ENCODE assay signal across 8 cellular contexts in genomic region chr6:135181333-135182119, GRCh38. TPM values are rescaled to one million over a fixed set of nuclear protein-coding genes. Genes with fewer than 3 reads are reported as not detected.
DNase-seq lines count a peak whose midpoint lies in the region; ATAC-seq and TF ChIP-seq lines count a peak whose summit lies in the region.

No MANE protein-coding gene starts in this region.

- DNase-seq in DMS53 treated with DMSO at 0.1 percent for 48 hours (lab: John Stamatoyannopoulos, UW; ENCODE audit: unreplicated experiment) (peak; percentile 33), SK-N-MC (ENCODE audit: low read depth, low spot score) (no peak), dorsolateral prefrontal cortex (no peak), mucosa of descending colon (peak; percentile 28 to 55 (median 55)), iPS-NIHi7 (ENCODE audit: extremely low spot score) (no peak)
- DNase-seq in effector CD8-positive, alpha-beta T cell (lab: John Stamatoyannopoulos, UW), result no peak

- peak; percentile 0 for ATAC-seq in HG03064 (IDR thresholded peaks at IDR 0.05; ENCODE audit: low read depth, unreplicated experiment)
- ATAC-seq in mucosa of descending colon, result no peak
- ATAC-seq in HG03432 (IDR thresholded peaks at IDR 0.05; ENCODE audit: unreplicated experiment), result no peak

- H3K36me3 ChIP-seq in SK-N-MC (ENCODE audit: insufficient read depth, low read length) (peaks cover 5% of the 10 kb centered on the region; the same call in 1 of the 2 replicates), mucosa of descending colon (ENCODE audit: low read depth) (no peaks in the 10 kb centered on the region)

- intact Hi-C loops in dorsolateral prefrontal cortex (cut with DNase I) (loop anchor here in 1 of 2 donors (10.0 kb wide), 1 partner anchor 127 kb away; the partner anchor contains the start of gene HBS1L), mucosa of descending colon (cut with DNase I, micrococcal nuclease) (no loop called here)

- H3K4me3 ChIP-seq in SK-N-MC, result peak overlapping the region; percentile 97
- H3K4me3 ChIP-seq in dorsolateral prefrontal cortex, result peak overlapping the region; percentile 45 to 75 (median 62)
- peak overlapping the region; percentile 56 for H3K4me3 ChIP-seq in mucosa of descending colon

- peaks cover 0 to 46% (median 32%) of the 10 kb centered on the region in 45 donors for H3K27me3 ChIP-seq in dorsolateral prefrontal cortex

- H3K9me3 ChIP-seq in SK-N-MC (ENCODE audit: low read depth, low read length), result no peaks in the 10 kb centered on the region
- H3K9me3 ChIP-seq in mucosa of descending colon, result no peaks in the 10 kb centered on the region

- TF ChIP-seq CTCF in dorsolateral prefrontal cortex (IDR thresholded peaks at IDR 0.05 in 54 of 56, conservative IDR thresholded peaks at IDR 0.05 in 2 of 56; ENCODE audit: low read depth in 1 of 56, partially characterized antibody in 56 of 56) (no peak), mucosa of descending colon (IDR thresholded peaks at IDR 0.05) (no peak)

- H3K9ac ChIP-seq in SK-N-MC (ENCODE audit: insufficient read length), result peak overlapping the region; percentile 75

- H3K27ac ChIP-seq in SK-N-MC (peak overlapping the region; percentile 38; the same call in 1 of the 2 replicates), dorsolateral prefrontal cortex (no peak overlapping the region)

- H3K4me1 ChIP-seq in mucosa of descending colon (ENCODE audit: low read depth), result peaks cover 4% of the 10 kb centered on the region

RNA-seq across cellular contexts. Expression of gene MYB, which starts 0.4 kb away (rescaled TPM):
- 1 to 10 TPM in 3 of 120 experiments, under 1 TPM in 83, not detected in 34; 0.15 to 2.1 (median 0.46) TPM for total RNA-seq in dorsolateral prefrontal cortex
- total RNA-seq in mucosa of descending colon, result 10 to 100 TPM; 26.5 to 82.8 (median 56.3) TPM

Comparison
In these comparisons a context has a peak if more than half of its experiments do, and no peak if none do; other contexts are left out.
1. DNase-seq: peak in DMS53 treated with DMSO at 0.1 percent for 48 hours (single experiment) and mucosa of descending colon (3 of 3); none in SK-N-MC (single experiment), dorsolateral prefrontal cortex (0 of 10), iPS-NIHi7 (single experiment) and effector CD8-positive, alpha-beta T cell (single experiment).
2. RNA of gene MYB, which starts 0.4 kb away (total RNA-seq): 26.5 to 82.8 TPM in mucosa of descending colon; 0.15 to 2.1 TPM in dorsolateral prefrontal cortex; every median in the first group is over 4 times any median in the second.
3. Peak in every context shown above with its lines, with median percentiles within 50 percentile points of each other: H3K4me3 ChIP-seq.